ENCODE assay signal across 8 cellular contexts in genomic region chr3:185825639-185826481, GRCh38. TPM values are rescaled to one million over a fixed set of nuclear protein-coding genes. Genes with fewer than 3 reads are reported as not detected.
DNase-seq lines count a peak whose midpoint lies in the region; ATAC-seq and TF ChIP-seq lines count a peak whose summit lies in the region.

No MANE protein-coding gene starts in this region.

- H2BK5ac ChIP-seq in neuronal stem cell (ENCODE audit: low read length): peak overlapping the region; percentile 100

- DNase-seq in D341Med (ENCODE audit: low spot score): peak; percentile 71
- peak; percentile 43 for DNase-seq in NCI-H1105 treated with DMSO at 0.1 percent for 48 hours (lab: John Stamatoyannopoulos, UW)
- DNase-seq in activated T-cell treated with anti-CD3 and anti-CD28 coated beads for 24 hours (ENCODE audit: low read depth): peak; percentile 11
- peak; percentile 58 for DNase-seq in fibroblast of villous mesenchyme (ENCODE audit: low read depth)
- DNase-seq in neuronal stem cell (ENCODE audit: low spot score): peak; percentile 49
- no peak for DNase-seq in NCI-H2081 treated with DMSO at 0.1 percent for 48 hours (lab: John Stamatoyannopoulos, UW)

- peak overlapping the region; percentile 98 for H3K18ac ChIP-seq in neuronal stem cell (ENCODE audit: low read length)

- peak overlapping the region; percentile 56 for H3K4ac ChIP-seq in neuronal stem cell (ENCODE audit: low read length)

- peaks cover under 1 to 3% of the 10 kb centered on the region in 2 donors for H3K4me1 ChIP-seq in neuronal stem cell (ENCODE audit: control insufficient read depth in 2 of 2, insufficient read depth in 1 of 2, low read depth in 1 of 2, low read length in 2 of 2)

- peak overlapping the region; percentile 80 for H3K4me2 ChIP-seq in neuronal stem cell (ENCODE audit: insufficient read depth, low read length, poor library complexity, severe bottlenecking)

- H2BK120ac ChIP-seq in neuronal stem cell (ENCODE audit: low read depth, low read length): peak overlapping the region; percentile 67

- no peaks in the 10 kb centered on the region for H3K27me3 ChIP-seq in neuronal stem cell (ENCODE audit: control insufficient read depth in 3 of 3, insufficient read depth in 3 of 3, low read depth in 1 of 3, low read length in 3 of 3)

- ATAC-seq in GM21723 (IDR thresholded peaks at IDR 0.05; ENCODE audit: unreplicated experiment) (peak; percentile 42), HG02571 (IDR thresholded peaks at IDR 0.05; ENCODE audit: unreplicated experiment) (no peak)

- H3K27ac ChIP-seq in neuronal stem cell (replicated peaks; ENCODE audit: low read length): peak overlapping the region; percentile 98

- peak overlapping the region; percentile 99 for H3K14ac ChIP-seq in neuronal stem cell (ENCODE audit: low read length)

- peak overlapping the region; percentile 97 for H3K23ac ChIP-seq in neuronal stem cell (ENCODE audit: low read depth, low read length, poor library complexity)

- peak overlapping the region; percentile 86 for H2BK15ac ChIP-seq in neuronal stem cell (ENCODE audit: low read length)

- peak overlapping the region; percentile 63 for H2BK12ac ChIP-seq in neuronal stem cell (ENCODE audit: low read length)

- no peak overlapping the region for H4K91ac ChIP-seq in neuronal stem cell (ENCODE audit: low read depth, low read length, poor library complexity)

- peaks cover 11 to 28% of the 10 kb centered on the region in 2 donors for H3K9me3 ChIP-seq in neuronal stem cell (replicated peaks in 1 of 2; ENCODE audit: control insufficient read depth in 2 of 2, insufficient read depth in 1 of 2, low read depth in 1 of 2, low read length in 2 of 2)

- H4K8ac ChIP-seq in neuronal stem cell (ENCODE audit: low read depth, low read length): no peak overlapping the region

- no peak for TF ChIP-seq CTCF in fibroblast of villous mesenchyme (IDR thresholded peaks at IDR 0.05; ENCODE audit: insufficient read depth, low read depth, low read length)

- no CpG with 5 or more reads among the region's 90 CpGs for WGBS in neuronal stem cell (ENCODE audit: extremely low coverage in 2 of 2, insufficient read length in 2 of 2, insufficient replicate concordance in 1 of 2), 2 donors

- H2AFZ ChIP-seq in neuronal stem cell (ENCODE audit: low read length): peak overlapping the region; percentile 91

- H3K4me3 ChIP-seq in fibroblast of villous mesenchyme (ENCODE audit: low read depth, low read length) (peak overlapping the region; percentile 82), neuronal stem cell (ENCODE audit: low read length in 2 of 2) (peak overlapping the region; percentile 72 to 89)

- peak overlapping the region; percentile 92 for H2AK5ac ChIP-seq in neuronal stem cell (ENCODE audit: low read depth, low read length)

- peaks cover 4% of the 10 kb centered on the region for H3K79me1 ChIP-seq in neuronal stem cell (ENCODE audit: low read depth, low read length)

- peaks cover 10 to 27% of the 10 kb centered on the region in 2 donors for H3K36me3 ChIP-seq in neuronal stem cell (replicated peaks in 1 of 2; ENCODE audit: control insufficient read depth in 2 of 2, insufficient read depth in 2 of 2, low read length in 2 of 2)

- peak overlapping the region; percentile 99 for H3K9ac ChIP-seq in neuronal stem cell (ENCODE audit: low read depth, low read length, poor library complexity)

RNA-seq across cellular contexts. Expression of gene IGF2BP2, which starts 1.0 kb away (rescaled TPM):
- total RNA-seq in fibroblast of villous mesenchyme: 62.5 and 67.8 TPM in 2 replicates
- 240 TPM for polyA plus RNA-seq in neuronal stem cell (2013, experiment 1 of 2)
- 247 TPM for polyA plus RNA-seq in neuronal stem cell (2013, experiment 2 of 2)
